Comparison of ENCODE assay signal across 8 cellular contexts in the genomic region with DNA sequence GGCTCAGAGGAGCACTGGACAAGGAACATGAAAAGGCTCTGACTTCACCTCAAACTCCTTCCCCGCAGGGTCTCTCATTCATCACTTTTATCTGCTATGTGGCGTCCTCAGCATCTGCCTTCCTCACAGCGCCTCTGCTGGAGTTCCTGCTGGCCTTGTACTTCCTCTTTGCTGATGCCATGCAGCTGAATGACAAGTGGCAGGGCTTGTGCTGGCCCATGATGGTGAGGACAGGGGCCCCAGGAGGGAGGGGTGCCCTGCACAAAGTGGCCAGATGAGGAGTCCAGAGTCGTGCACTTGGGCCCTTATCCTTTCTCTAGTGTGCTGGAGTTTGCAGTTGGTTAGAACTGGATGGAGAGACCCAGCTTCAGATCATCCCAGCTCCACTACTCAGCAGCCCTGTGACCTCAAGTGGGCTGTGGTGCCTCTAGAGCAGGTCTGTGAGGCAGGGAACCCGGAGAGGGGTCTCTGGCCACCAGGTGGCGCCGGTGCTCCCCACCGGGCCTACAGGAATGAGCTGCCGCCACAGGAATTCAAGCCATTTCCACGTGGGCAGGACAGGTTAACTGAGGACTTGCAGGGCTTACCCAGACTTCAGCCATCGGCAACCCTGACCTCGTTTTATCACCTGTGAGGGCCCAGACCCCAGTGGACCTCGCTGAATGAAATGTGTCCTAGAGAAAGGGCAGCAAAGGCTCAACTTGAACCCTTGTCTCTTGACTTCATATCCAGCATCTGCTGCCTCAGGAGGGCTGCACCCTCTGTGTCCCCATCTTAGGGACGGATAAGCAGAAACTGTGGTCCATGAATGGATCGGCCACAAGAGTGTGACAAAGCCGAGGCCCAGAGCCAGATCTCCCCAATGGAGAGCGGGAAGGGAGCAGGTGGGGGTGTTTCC. TPM values are rescaled to one million over a fixed set of nuclear protein-coding genes. Genes with fewer than 3 reads are reported as not detected.
DNase-seq lines count a peak whose midpoint lies in the region; ATAC-seq and TF ChIP-seq lines count a peak whose summit lies in the region.

No MANE protein-coding gene starts in this region.

- peaks cover 17% of the 10 kb centered on the region for H4K20me1 ChIP-seq in IMR-90 (ENCODE audit: insufficient read depth, low read length)

- H3K27me3 Mint-ChIP-seq in activated T-helper 2 cell treated with anti-CD3 and anti-CD28 coated beads, Interferon-gamma antibody, Interleukin-2, Interleukin-4, amounts not matched to agents 10 μg/mL and 5 μg/mL and 100 μg/mL, durations not matched to agents 14 hours and 24 hours and 36 hours (ENCODE audit: low read depth), result no peaks in the 10 kb centered on the region

- peak overlapping the region; percentile 99 for H2AK5ac ChIP-seq in IMR-90 (ENCODE audit: low read depth, low read length)

- intact Hi-C loops in A673 (cut with micrococcal nuclease; ENCODE audit: unreplicated experiment) (loop anchor here (5.0 kb wide), 1 partner anchor 259 kb away; no protein-coding TSS in a partner anchor), IMR-90 (cut with micrococcal nuclease) (loop anchor here (1.0 to 5.0 kb wide), 4 partner anchors 54 to 264 kb away; no protein-coding TSS in a partner anchor)
- intact Hi-C loops in activated T-helper 2 cell treated with anti-CD3 and anti-CD28 coated beads, Interferon-gamma antibody, Interleukin-2, Interleukin-4, amounts not matched to agents 10 μg/mL and 5 μg/mL and 100 μg/mL, durations not matched to agents 14 hours and 24 hours and 36 hours (cut with micrococcal nuclease), result loop anchor here (5.0 kb wide), 3 partner anchors 89 to 264 kb away; a partner anchor contains a TSS

- H3K27ac ChIP-seq in A673 (ENCODE audit: low read depth, low read length, poor library complexity, severe bottlenecking) (no peak overlapping the region), IMR-90 (ENCODE audit: insufficient read depth, low read length) (peak overlapping the region; percentile 19), RWPE1 (peak overlapping the region; percentile 88), substantia nigra (ENCODE audit: low read depth, low read length, poor library complexity, severe bottlenecking) (peak overlapping the region; percentile 29)

- peaks cover 16 to 59% of the 10 kb centered on the region in 2 experiments for H3K79me1 ChIP-seq in IMR-90 (ENCODE audit: low read depth in 1 of 2, low read length in 2 of 2)

- peak overlapping the region; percentile 61; the same call in 1 of the 2 replicates for H4K5ac ChIP-seq in IMR-90 (ENCODE audit: low read depth, low read length)

- CTCF ChIA-PET in A673 (lab: Charles Lee), result interaction anchor here (0.6 to 1.3 kb wide), 11 partner anchors 8 to 259 kb away, joined by 3 to 20 read pairs (median 3); no protein-coding TSS in a partner anchor
- CTCF ChIA-PET in IMR-90 (lab: Yijun Ruan, JAX), result interaction anchor here (0.6 to 2.0 kb wide), 12 partner anchors 9 to 1101 kb away, joined by 3 to 10 read pairs (median 4); no protein-coding TSS in a partner anchor
- CTCF ChIA-PET in RWPE1 (lab: Yijun Ruan, JAX), result interaction anchor here (0.6 to 2.6 kb wide), 20 partner anchors 9 to 1415 kb away, joined by 3 to 20 read pairs (median 4); no protein-coding TSS in a partner anchor

- no peaks in the 10 kb centered on the region for H3K27me3 ChIP-seq in A673 (replicated peaks; ENCODE audit: insufficient read depth, low read depth, low read length, poor library complexity)
- no peaks in the 10 kb centered on the region for H3K27me3 ChIP-seq in IMR-90 (ENCODE audit: control insufficient read depth, insufficient read depth, low read length)

- BruUV-seq in A673 (replicated peaks; lab: Mats Ljungman, UMichigan) (no TSS peak), IMR-90 (replicated peaks; lab: Mats Ljungman, UMichigan) (no TSS peak)

- WGBS in IMR-90 (ENCODE audit: extremely low coverage in 2 of 2, insufficient read length in 1 of 2), 2 experiments, result 48% methylated on average over 5 of the region's 17 CpGs; no CpG with 5 or more reads in 1 of the 2 experiments

- H3K4ac ChIP-seq in IMR-90 (ENCODE audit: low read depth, low read length), result peak overlapping the region; percentile 90

- peak overlapping the region; percentile 67 for H3K18ac ChIP-seq in IMR-90 (ENCODE audit: low read depth, low read length)

- H3K4me2 ChIP-seq in IMR-90 (ENCODE audit: low read depth, low read length), result peak overlapping the region; percentile 52

- peak; percentile 95 for TF ChIP-seq CTCF in A673 (conservative IDR thresholded peaks at IDR 0.05; ENCODE audit: low read depth, low read length)
- peak; percentile 93 for TF ChIP-seq CTCF in IMR-90 (conservative IDR thresholded peaks at IDR 0.05; ENCODE audit: low read depth, low read length)
- TF ChIP-seq CTCF in RWPE1 (conservative IDR thresholded peaks at IDR 0.05; ENCODE audit: low read depth), result peak; percentile 92
- TF ChIP-seq CTCF in foreskin fibroblast (IDR thresholded peaks at IDR 0.05; ENCODE audit: low read depth, low read length), result peak; percentile 98

- dilution Hi-C loops in IMR-90 (cut with HindIII; ENCODE audit: low sequenced_read_pairs, unreplicated experiment), result no loop called here

- H3K9ac ChIP-seq in IMR-90 (ENCODE audit: low read depth, low read length), result peak overlapping the region; percentile 8; the same call in 1 of the 2 replicates

- peak overlapping the region; percentile 92 for H2AK9ac ChIP-seq in IMR-90 (replicated peaks; ENCODE audit: low read depth, low read length, poor library complexity)

- peak overlapping the region; percentile 83 for H3K14ac ChIP-seq in IMR-90 (replicated peaks; ENCODE audit: low read depth, low read length)

- in situ Hi-C loops in IMR-90 (cut with MboI; ENCODE audit: low sequenced_read_pairs), result no loop called here

- peak overlapping the region; percentile 10 for H3K23ac ChIP-seq in IMR-90 (ENCODE audit: low read depth, low read length)

- ATAC-seq in GM18502 (IDR thresholded peaks at IDR 0.05; ENCODE audit: poor library complexity, unreplicated experiment) (peak; percentile 51), IMR-90 (ENCODE audit: low read depth) (peak; percentile 49)

- peaks cover 10% of the 10 kb centered on the region for H3K9me1 ChIP-seq in IMR-90 (ENCODE audit: insufficient read depth, low read length)

- H2BK120ac ChIP-seq in IMR-90 (ENCODE audit: low read depth, low read length), result peak overlapping the region; percentile 35; the same call in 1 of the 2 replicates

- peak overlapping the region; percentile 75 for H2BK20ac ChIP-seq in IMR-90 (ENCODE audit: low read depth, low read length)

- H3K36me3 ChIP-seq in A673 (ENCODE audit: insufficient read depth, low read length, poor library complexity, severe bottlenecking), result peaks cover 43% of the 10 kb centered on the region
- H3K36me3 ChIP-seq in IMR-90 (ENCODE audit: control insufficient read depth, insufficient read depth, low read length), result peaks cover 43% of the 10 kb centered on the region

- peak overlapping the region; percentile 91 for H4K91ac ChIP-seq in IMR-90 (ENCODE audit: insufficient read depth, low read depth, low read length)

- no peak overlapping the region for H3K4me3 ChIP-seq in A673 (ENCODE audit: low read depth, low read length, poor library complexity, severe bottlenecking)
- no peak overlapping the region for H3K4me3 ChIP-seq in IMR-90 (ENCODE audit: insufficient read depth, low read depth, low read length)
- no peak overlapping the region for H3K4me3 ChIP-seq in foreskin fibroblast (ENCODE audit: low read depth in 1 of 2, low read length in 2 of 2)

- H3K9me3 ChIP-seq in A673 (ENCODE audit: low read depth, low read length, poor library complexity, severe bottlenecking) (no peaks in the 10 kb centered on the region), IMR-90 (ENCODE audit: control insufficient read depth, insufficient read depth, low read length) (no peaks in the 10 kb centered on the region)

- H2BK15ac ChIP-seq in IMR-90 (ENCODE audit: low read depth, low read length), result peak overlapping the region; percentile 79; the same call in 1 of the 3 replicates

- no peak overlapping the region for H3K56ac ChIP-seq in IMR-90 (ENCODE audit: extremely low read depth, insufficient read depth, low read length)

- peak overlapping the region; percentile 68 for H3K27ac Mint-ChIP-seq in activated T-helper 2 cell treated with anti-CD3 and anti-CD28 coated beads, Interferon-gamma antibody, Interleukin-2, Interleukin-4, amounts not matched to agents 10 μg/mL and 5 μg/mL and 100 μg/mL, durations not matched to agents 14 hours and 24 hours and 36 hours

- TF ChIP-seq POLR2A in IMR-90 (IDR thresholded peaks at IDR 0.05; ENCODE audit: low read depth, low read length), result no peak

- TF ChIP-seq RAD21 in IMR-90 (IDR thresholded peaks at IDR 0.05; ENCODE audit: low read length), result peak; percentile 80

- no peaks in the 10 kb centered on the region for H3K9me3 Mint-ChIP-seq in activated T-helper 2 cell treated with anti-CD3 and anti-CD28 coated beads, Interferon-gamma antibody, Interleukin-2, Interleukin-4, amounts not matched to agents 10 μg/mL and 5 μg/mL and 100 μg/mL, durations not matched to agents 14 hours and 24 hours and 36 hours

- H3K4me3 Mint-ChIP-seq in activated T-helper 2 cell treated with anti-CD3 and anti-CD28 coated beads, Interferon-gamma antibody, Interleukin-2, Interleukin-4, amounts not matched to agents 10 μg/mL and 5 μg/mL and 100 μg/mL, durations not matched to agents 14 hours and 24 hours and 36 hours (ENCODE audit: low read depth), result peak overlapping the region; percentile 57

- peak overlapping the region; percentile 58 for H2AFZ ChIP-seq in IMR-90 (replicated peaks; ENCODE audit: low read length, poor library complexity)

- peak overlapping the region; percentile 36 to 52 for H4K8ac ChIP-seq in IMR-90 (ENCODE audit: low read depth in 2 of 2, low read length in 2 of 2)

- H3K4me1 Mint-ChIP-seq in activated T-helper 2 cell treated with anti-CD3 and anti-CD28 coated beads, Interferon-gamma antibody, Interleukin-2, Interleukin-4, amounts not matched to agents 10 μg/mL and 5 μg/mL and 100 μg/mL, durations not matched to agents 14 hours and 24 hours and 36 hours (ENCODE audit: low read depth), result peaks cover 27% of the 10 kb centered on the region

- H3K36me3 Mint-ChIP-seq in activated T-helper 2 cell treated with anti-CD3 and anti-CD28 coated beads, Interferon-gamma antibody, Interleukin-2, Interleukin-4, amounts not matched to agents 10 μg/mL and 5 μg/mL and 100 μg/mL, durations not matched to agents 14 hours and 24 hours and 36 hours (ENCODE audit: low read depth), result peaks cover 60% of the 10 kb centered on the region

- H3K4me1 ChIP-seq in A673 (ENCODE audit: insufficient read depth, low read length, poor library complexity, severe bottlenecking) (peaks cover 18% of the 10 kb centered on the region), IMR-90 (ENCODE audit: control insufficient read depth, insufficient read depth, low read length) (peaks cover 21% of the 10 kb centered on the region)

- peak; percentile 83 for DNase-seq in A673 (ENCODE audit: low spot score)
- peak; percentile 86 for DNase-seq in IMR-90
- DNase-seq in RWPE1 (ENCODE audit: low spot score), result peak; percentile 93
- peak; percentile 72 for DNase-seq in activated T-helper 2 cell treated with anti-CD3 and anti-CD28 coated beads, Interferon-gamma antibody, Interleukin-2, Interleukin-4, amounts not matched to agents 10 μg/mL and 5 μg/mL and 100 μg/mL, durations not matched to agents 14 hours and 24 hours and 36 hours (ENCODE audit: low spot score)
- DNase-seq in foreskin fibroblast, result peak; percentile 79 to 92
- DNase-seq in non-pigmented ciliary epithelial cell (ENCODE audit: low read depth), result peak; percentile 70
- DNase-seq in substantia nigra (lab: John Stamatoyannopoulos, UW), result peak in 41 of 49 donors; percentile 22 to 83 (median 67)

- POLR2A ChIA-PET in A673 (lab: Charles Lee; ENCODE audit: low non-redundant PET), result no interaction called here
- POLR2A ChIA-PET in IMR-90 (lab: Charles Lee; ENCODE audit: unreplicated experiment), result interaction anchor here (0.6 kb wide), 2 partner anchors 90 to 264 kb away, joined by 3 read pairs; no protein-coding TSS in a partner anchor
- POLR2A ChIA-PET in RWPE1 (lab: Yijun Ruan, JAX; ENCODE audit: low non-redundant PET), result interaction anchor here (1.0 kb wide), 1 partner anchor 10 kb away, joined by 3 read pairs; no protein-coding TSS in a partner anchor

- H2BK5ac ChIP-seq in IMR-90 (ENCODE audit: low read depth, low read length, poor library complexity, severe bottlenecking), result peak overlapping the region; percentile 46

RNA-seq across cellular contexts. Expression of a gene that starts 4.0 kb away (rescaled TPM):
- total RNA-seq in A673 (2021) (25.5 and 31.1 TPM in 2 replicates), IMR-90 (2012; rRNA removed) (4.5 and 4.7 TPM in 2 replicates)
- polyA plus RNA-seq in IMR-90 (2012; rRNA removed), result 34.6 and 35.5 TPM in 2 replicates
- 14.5 and 50.4 TPM in 2 replicates for polyA plus RNA-seq in IMR-90 (2012; cell fraction: cytosol; rRNA removed)
- polyA plus RNA-seq in IMR-90 (2012; cell fraction: nucleus; rRNA removed; ENCODE audit: low replicate concordance), result 32.0 and 33.9 TPM in 2 replicates
- total RNA-seq in activated T-helper 2 cell treated with anti-CD3 and anti-CD28 coated beads, Interferon-gamma antibody, Interleukin-2, Interleukin-4, amounts not matched to agents 10 μg/mL and 5 μg/mL and 100 μg/mL, durations not matched to agents 14 hours and 24 hours and 36 hours, result 90.6 and 96.4 TPM in 2 replicates

RNA-seq across cellular contexts. Expression of a gene that starts 29.2 kb away (rescaled TPM):
- total RNA-seq in A673 (2021), result not detected in 2 replicates
- total RNA-seq in IMR-90 (2012; rRNA removed), result not detected in 2 replicates
- not detected in 2 replicates for polyA plus RNA-seq in IMR-90 (2012; rRNA removed)
- polyA plus RNA-seq in IMR-90 (2012; cell fraction: cytosol; rRNA removed), result not detected in 2 replicates
- polyA plus RNA-seq in IMR-90 (2012; cell fraction: nucleus; rRNA removed; ENCODE audit: low replicate concordance), result 0.10 and 0.12 TPM in 2 replicates
- 0.30 and 0.53 TPM in 2 replicates for total RNA-seq in activated T-helper 2 cell treated with anti-CD3 and anti-CD28 coated beads, Interferon-gamma antibody, Interleukin-2, Interleukin-4, amounts not matched to agents 10 μg/mL and 5 μg/mL and 100 μg/mL, durations not matched to agents 14 hours and 24 hours and 36 hours

RNA-seq across cellular contexts. Expression of a gene that starts 42.3 kb away (rescaled TPM):
- total RNA-seq in A673 (2021) (5.5 and 7.1 TPM in 2 replicates), IMR-90 (2012; rRNA removed) (0.54 and 1.7 TPM in 2 replicates)
- polyA plus RNA-seq in IMR-90 (2012; rRNA removed), result 1.8 and 2.1 TPM in 2 replicates
- 0.40 and 1.2 TPM in 2 replicates for polyA plus RNA-seq in IMR-90 (2012; cell fraction: cytosol; rRNA removed)
- polyA plus RNA-seq in IMR-90 (2012; cell fraction: nucleus; rRNA removed; ENCODE audit: low replicate concordance), result 0.95 and 0.96 TPM in 2 replicates
- total RNA-seq in activated T-helper 2 cell treated with anti-CD3 and anti-CD28 coated beads, Interferon-gamma antibody, Interleukin-2, Interleukin-4, amounts not matched to agents 10 μg/mL and 5 μg/mL and 100 μg/mL, durations not matched to agents 14 hours and 24 hours and 36 hours, result 9.1 and 10.7 TPM in 2 replicates

RNA-seq across cellular contexts. Expression of a gene that starts 56.1 kb away (rescaled TPM):
- 47.9 and 49.8 TPM in 2 replicates for total RNA-seq in A673 (2021)
- total RNA-seq in IMR-90 (2012; rRNA removed), result 60.8 and 66.7 TPM in 2 replicates
- polyA plus RNA-seq in IMR-90 (2012; rRNA removed), result 92.2 and 102 TPM in 2 replicates
- polyA plus RNA-seq in IMR-90 (2012; cell fraction: cytosol; rRNA removed), result 87.1 and 119 TPM in 2 replicates
- polyA plus RNA-seq in IMR-90 (2012; cell fraction: nucleus; rRNA removed; ENCODE audit: low replicate concordance), result 15.6 and 33.4 TPM in 2 replicates
- total RNA-seq in activated T-helper 2 cell treated with anti-CD3 and anti-CD28 coated beads, Interferon-gamma antibody, Interleukin-2, Interleukin-4, amounts not matched to agents 10 μg/mL and 5 μg/mL and 100 μg/mL, durations not matched to agents 14 hours and 24 hours and 36 hours, result 102 and 110 TPM in 2 replicates

RNA-seq across cellular contexts. Expression of a gene that starts 58.6 kb away (rescaled TPM):
- total RNA-seq in A673 (2021) (8.2 and 9.5 TPM in 2 replicates), IMR-90 (2012; rRNA removed) (16.5 and 20.0 TPM in 2 replicates)
- polyA plus RNA-seq in IMR-90 (2012; rRNA removed), result 12.6 and 14.7 TPM in 2 replicates
- 8.9 and 10.2 TPM in 2 replicates for polyA plus RNA-seq in IMR-90 (2012; cell fraction: cytosol; rRNA removed)
- polyA plus RNA-seq in IMR-90 (2012; cell fraction: nucleus; rRNA removed; ENCODE audit: low replicate concordance), result 19.2 and 37.2 TPM in 2 replicates
- 5.9 and 7.3 TPM in 2 replicates for total RNA-seq in activated T-helper 2 cell treated with anti-CD3 and anti-CD28 coated beads, Interferon-gamma antibody, Interleukin-2, Interleukin-4, amounts not matched to agents 10 μg/mL and 5 μg/mL and 100 μg/mL, durations not matched to agents 14 hours and 24 hours and 36 hours
